19 cellular contexts compared by ENCODE assay signal in the genomic region with DNA sequence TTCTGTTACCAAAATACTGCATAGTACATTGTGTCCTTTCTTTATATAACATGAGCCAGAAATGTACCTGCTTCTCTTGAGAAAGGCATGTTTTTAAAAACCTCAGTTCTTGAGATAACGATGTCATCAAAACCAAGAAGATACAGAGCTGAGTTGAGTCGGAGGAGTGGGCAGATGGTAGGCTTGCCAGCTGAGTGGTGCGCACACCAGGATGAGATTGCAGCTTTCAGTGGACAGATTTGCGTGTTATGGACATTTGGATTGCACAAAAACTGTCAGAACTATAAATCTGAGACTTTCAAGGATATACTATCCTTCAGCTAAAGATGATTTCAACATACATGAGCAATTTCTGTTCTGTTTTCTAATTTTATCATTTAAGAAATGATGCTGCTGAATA. TPM values are rescaled to one million over a fixed set of nuclear protein-coding genes. Genes with fewer than 3 reads are reported as not detected.
DNase-seq lines count a peak whose midpoint lies in the region; ATAC-seq and TF ChIP-seq lines count a peak whose summit lies in the region.
"Had no signal": no experiment of that assay in that cellular context is flagged by ENCODE, and none has a peak within 500 bp of the region (broad histone marks: within the 10 kb centered on the region; RNA-seq: fewer than 3 reads in every experiment).

No MANE protein-coding gene starts in this region.

- ATAC-seq in omental fat pad (ENCODE audit: low FRiP score) = peak; percentile 85
- no peak for ATAC-seq in HG03159 (IDR thresholded peaks at IDR 0.05; ENCODE audit: unreplicated experiment)
- ATAC-seq: left lobe of liver had no signal

- H3K36me3 ChIP-seq in HEK293 (ENCODE audit: control insufficient read depth in 2 of 2, insufficient read depth in 1 of 2, low read length in 2 of 2) = no peaks in the 10 kb centered on the region
- H3K36me3 ChIP-seq: cardiac muscle cell, neural progenitor cell had no signal

- H3K9me3 ChIP-seq in HEK293 (ENCODE audit: control insufficient read depth, insufficient read depth, low read depth, low read length) = no peaks in the 10 kb centered on the region

- no peaks in the 10 kb centered on the region for H3K4me1 ChIP-seq in HEK293 (ENCODE audit: control insufficient read depth, insufficient read depth, low read length)

- TF ChIP-seq CTCF in HEK293 (tag by site-specific recombination; IDR thresholded peaks at IDR 0.05) (no peak), omental fat pad (IDR thresholded peaks at IDR 0.05) (no peak)

- DNase-seq in NOMO-1 treated with DMSO at 0.1 percent for 48 hours (lab: John Stamatoyannopoulos, UW; ENCODE audit: unreplicated experiment) (peak; percentile 91), caudate nucleus (lab: John Stamatoyannopoulos, UW) (peak in 12 of 61 donors; percentile 7 to 72 (median 24)), omental fat pad (ENCODE audit: low spot score) (no peak), SW480 (ENCODE audit: low spot score) (no peak)
- no peak for DNase-seq in stimulated activated naive CD4-positive, alpha-beta T cell treated with Interleukin-2 at 50 U/mL for 16 hours (lab: John Stamatoyannopoulos, UW)
- DNase-seq: activated CD4-positive, alpha-beta T cell treated with anti-CD3 and anti-CD28 coated beads, Interleukin-2, amount 50 U/mL, for 48 hours; activated gamma-delta T cell; amniotic stem cell; EL; Kasumi-1; NCI-H1436 treated with DMSO at 0.1 percent for 48 hours; NCI-H345; SHP77; T-helper 1 cell had no signal

- H3K4me3 ChIP-seq in HEK293 (ENCODE audit: low read depth, low read length) = no peak overlapping the region
- H3K4me3 ChIP-seq: cardiac muscle cell, neural progenitor cell had no signal

- POLR2A ChIA-PET in HEK293 (lab: Yijun Ruan, JAX) = no interaction called here

- H3K27ac ChIP-seq in HEK293 (ENCODE audit: extremely low read depth, low read depth, low read length) (no peak overlapping the region), caudate nucleus (ENCODE audit: low read depth, low read length) (peak overlapping the region; percentile 9)
- H3K27ac ChIP-seq: cardiac muscle cell, neural progenitor cell had no signal

- CTCF ChIA-PET in HEK293 (lab: Yijun Ruan, JAX) = interaction anchor here (0.7 kb wide), 1 partner anchor 13 kb away, joined by 3 read pairs; no protein-coding TSS in a partner anchor

TF ChIP-seq in HEK293, 187 proteins besides CTCF, POLR2A, EP300 and RAD21:
- no peak for TF ChIP-seq ZNF155 (tag by site-specific recombination; IDR thresholded peaks at IDR 0.05)
- no peak for TF ChIP-seq ZNF624 (tag by site-specific recombination; IDR thresholded peaks at IDR 0.05)
- no peak for TF ChIP-seq SP2 (tag by site-specific recombination; IDR thresholded peaks at IDR 0.05)
- no peak for TF ChIP-seq REPIN1 (tag by site-specific recombination; IDR thresholded peaks at IDR 0.05; ENCODE audit: low read depth)
- TF ChIP-seq ZNF266 (tag by site-specific recombination; IDR thresholded peaks at IDR 0.05; ENCODE audit: low read depth) = no peak
- TF ChIP-seq SCRT1 (tag by site-specific recombination; IDR thresholded peaks at IDR 0.05; ENCODE audit: borderline replicate concordance) = no peak
- TF ChIP-seq, protein P1, sequence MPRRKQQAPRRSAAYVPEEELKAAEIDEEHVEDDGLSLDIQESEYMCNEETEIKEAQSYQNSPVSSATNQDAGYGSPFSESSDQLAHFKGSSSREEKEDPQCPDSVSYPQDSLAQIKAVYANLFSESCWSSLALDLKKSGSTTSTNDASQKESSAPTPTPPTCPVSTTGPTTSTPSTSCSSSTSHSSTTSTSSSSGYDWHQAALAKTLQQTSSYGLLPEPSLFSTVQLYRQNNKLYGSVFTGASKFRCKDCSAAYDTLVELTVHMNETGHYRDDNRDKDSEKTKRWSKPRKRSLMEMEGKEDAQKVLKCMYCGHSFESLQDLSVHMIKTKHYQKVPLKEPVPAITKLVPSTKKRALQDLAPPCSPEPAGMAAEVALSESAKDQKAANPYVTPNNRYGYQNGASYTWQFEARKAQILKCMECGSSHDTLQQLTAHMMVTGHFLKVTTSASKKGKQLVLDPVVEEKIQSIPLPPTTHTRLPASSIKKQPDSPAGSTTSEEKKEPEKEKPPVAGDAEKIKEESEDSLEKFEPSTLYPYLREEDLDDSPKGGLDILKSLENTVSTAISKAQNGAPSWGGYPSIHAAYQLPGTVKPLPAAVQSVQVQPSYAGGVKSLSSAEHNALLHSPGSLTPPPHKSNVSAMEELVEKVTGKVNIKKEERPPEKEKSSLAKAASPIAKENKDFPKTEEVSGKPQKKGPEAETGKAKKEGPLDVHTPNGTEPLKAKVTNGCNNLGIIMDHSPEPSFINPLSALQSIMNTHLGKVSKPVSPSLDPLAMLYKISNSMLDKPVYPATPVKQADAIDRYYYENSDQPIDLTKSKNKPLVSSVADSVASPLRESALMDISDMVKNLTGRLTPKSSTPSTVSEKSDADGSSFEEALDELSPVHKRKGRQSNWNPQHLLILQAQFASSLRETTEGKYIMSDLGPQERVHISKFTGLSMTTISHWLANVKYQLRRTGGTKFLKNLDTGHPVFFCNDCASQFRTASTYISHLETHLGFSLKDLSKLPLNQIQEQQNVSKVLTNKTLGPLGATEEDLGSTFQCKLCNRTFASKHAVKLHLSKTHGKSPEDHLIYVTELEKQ (tag by site-specific recombination; IDR thresholded peaks at IDR 0.05; ENCODE audit: borderline replicate concordance) = no peak
- TF ChIP-seq, protein P2, sequence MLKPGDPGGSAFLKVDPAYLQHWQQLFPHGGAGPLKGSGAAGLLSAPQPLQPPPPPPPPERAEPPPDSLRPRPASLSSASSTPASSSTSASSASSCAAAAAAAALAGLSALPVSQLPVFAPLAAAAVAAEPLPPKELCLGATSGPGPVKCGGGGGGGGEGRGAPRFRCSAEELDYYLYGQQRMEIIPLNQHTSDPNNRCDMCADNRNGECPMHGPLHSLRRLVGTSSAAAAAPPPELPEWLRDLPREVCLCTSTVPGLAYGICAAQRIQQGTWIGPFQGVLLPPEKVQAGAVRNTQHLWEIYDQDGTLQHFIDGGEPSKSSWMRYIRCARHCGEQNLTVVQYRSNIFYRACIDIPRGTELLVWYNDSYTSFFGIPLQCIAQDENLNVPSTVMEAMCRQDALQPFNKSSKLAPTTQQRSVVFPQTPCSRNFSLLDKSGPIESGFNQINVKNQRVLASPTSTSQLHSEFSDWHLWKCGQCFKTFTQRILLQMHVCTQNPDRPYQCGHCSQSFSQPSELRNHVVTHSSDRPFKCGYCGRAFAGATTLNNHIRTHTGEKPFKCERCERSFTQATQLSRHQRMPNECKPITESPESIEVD (tag by site-specific recombination; IDR thresholded peaks at IDR 0.05) = 0 out of 2 replicates have a peak, but pooled peaks have one; percentile 6
- TF ChIP-seq, protein P3, sequence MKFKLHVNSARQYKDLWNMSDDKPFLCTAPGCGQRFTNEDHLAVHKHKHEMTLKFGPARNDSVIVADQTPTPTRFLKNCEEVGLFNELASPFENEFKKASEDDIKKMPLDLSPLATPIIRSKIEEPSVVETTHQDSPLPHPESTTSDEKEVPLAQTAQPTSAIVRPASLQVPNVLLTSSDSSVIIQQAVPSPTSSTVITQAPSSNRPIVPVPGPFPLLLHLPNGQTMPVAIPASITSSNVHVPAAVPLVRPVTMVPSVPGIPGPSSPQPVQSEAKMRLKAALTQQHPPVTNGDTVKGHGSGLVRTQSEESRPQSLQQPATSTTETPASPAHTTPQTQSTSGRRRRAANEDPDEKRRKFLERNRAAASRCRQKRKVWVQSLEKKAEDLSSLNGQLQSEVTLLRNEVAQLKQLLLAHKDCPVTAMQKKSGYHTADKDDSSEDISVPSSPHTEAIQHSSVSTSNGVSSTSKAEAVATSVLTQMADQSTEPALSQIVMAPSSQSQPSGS (tag by site-specific recombination; IDR thresholded peaks at IDR 0.05; ENCODE audit: low read depth) = peak; percentile 60
- TF ChIP-seq ZNF571 (tag by site-specific recombination; IDR thresholded peaks at IDR 0.05) = no peak
- no peak for TF ChIP-seq ZBTB20 (tag by site-specific recombination; IDR thresholded peaks at IDR 0.05)
- no peak for TF ChIP-seq ZIC2 (tag by site-specific recombination; IDR thresholded peaks at IDR 0.05)
- no peak for TF ChIP-seq KLF9 (tag by site-specific recombination; IDR thresholded peaks at IDR 0.05; ENCODE audit: low read depth)
- TF ChIP-seq ZFHX2 (tag by site-specific recombination; conservative IDR thresholded peaks at IDR 0.05) = peak; percentile 27; the same call in 1 of the 2 replicates
- TF ChIP-seq ZNF792 (tag by site-specific recombination; IDR thresholded peaks at IDR 0.05) = no peak
- no peak for TF ChIP-seq MZF1 (tag by site-specific recombination; IDR thresholded peaks at IDR 0.05; ENCODE audit: borderline replicate concordance)
TF ChIP-seq in HEK293: peak in this region for 3.

RNA-seq across cellular contexts. Expression of a gene that starts 25.0 kb away (rescaled TPM):
- 100 to 1,000 TPM in 3 of 4 donors, 10 to 100 TPM in 1; 97.3 to 411 (median 236) TPM for total RNA-seq in omental fat pad
